In genomic region chr11:969651-970205, GRCh38 we compare ENCODE assay signal across 24 cellular contexts. TPM values are rescaled to one million over a fixed set of nuclear protein-coding genes. Genes with fewer than 3 reads are reported as not detected.
DNase-seq lines count a peak whose midpoint lies in the region; ATAC-seq and TF ChIP-seq lines count a peak whose summit lies in the region.
"Had no signal": no experiment of that assay in that cellular context is flagged by ENCODE, and none has a peak within 500 bp of the region (broad histone marks: within the 10 kb centered on the region; RNA-seq: fewer than 3 reads in every experiment).

No MANE protein-coding gene starts in this region.

- peak overlapping the region; percentile 30 for H3K27ac ChIP-seq in KOPT-K1 (ENCODE audit: low read depth, low read length, poor library complexity, severe bottlenecking)
- H3K27ac ChIP-seq in osteoblast (ENCODE audit: low read depth, low read length) = no peak overlapping the region
- no peak overlapping the region for H3K27ac ChIP-seq in tibial nerve
- H3K27ac ChIP-seq: C4-2B, SK-N-MC, suprapubic skin, uterus had no signal

- no peak for DNase-seq in activated naive CD4-positive, alpha-beta T cell treated with anti-CD3 and anti-CD28 coated beads, Interleukin-2, amount 10 ng/mL, durations not matched to agents 7 days and 5 days
- no peak for DNase-seq in activated naive CD4-positive, alpha-beta T cell (lab: John Stamatoyannopoulos, UW)
- DNase-seq in activated naive CD8-positive, alpha-beta T cell treated with anti-CD3 and anti-CD28 coated beads, Interleukin-2, amount 10 ng/mL, durations not matched to agents 7 days and 5 days = no peak
- DNase-seq in osteoblast (ENCODE audit: insufficient read length, low spot score, missing footprints) (peak; percentile 59), MV-4-11 (lab: John Stamatoyannopoulos, UW) (no peak), tibial nerve (ENCODE audit: low spot score in 2 of 2) (no peak)
- no peak for DNase-seq in NK-92 treated with Interleukin-12 subunit alpha and Interleukin-12 subunit beta, amount 100 ng/mL, for 24 hours (lab: John Stamatoyannopoulos, UW)
- DNase-seq: ACHN, DMS 273 treated with DMSO at 0.1 percent for 48 hours, GOT3, head of caudate nucleus, IMR-90, mesendoderm, NCI-H1436, NCI-H524, nephron progenitor cell, RPMI8226, uterus had no signal

- H3K36me3 Mint-ChIP-seq in activated naive CD4-positive, alpha-beta T cell treated with anti-CD3 and anti-CD28 coated beads, Interleukin-2, amount 10 ng/mL, durations not matched to agents 7 days and 5 days = peaks cover 34% of the 10 kb centered on the region
- peaks cover 15% of the 10 kb centered on the region for H3K36me3 Mint-ChIP-seq in activated naive CD8-positive, alpha-beta T cell treated with anti-CD3 and anti-CD28 coated beads, Interleukin-2, amount 10 ng/mL, durations not matched to agents 7 days and 5 days

- H3K4me1 ChIP-seq in osteoblast (ENCODE audit: insufficient read depth, low read length) (peaks cover 3% of the 10 kb centered on the region), tibial nerve (peaks cover 0 to 29% (median 0%) of the 10 kb centered on the region in 4 donors)
- H3K4me1 ChIP-seq: uterus had no signal

- H3K4me3 Mint-ChIP-seq in activated naive CD4-positive, alpha-beta T cell treated with anti-CD3 and anti-CD28 coated beads, Interleukin-2, amount 10 ng/mL, durations not matched to agents 7 days and 5 days = no peak overlapping the region
- no peak overlapping the region for H3K4me3 Mint-ChIP-seq in activated naive CD8-positive, alpha-beta T cell treated with anti-CD3 and anti-CD28 coated beads, Interleukin-2, amount 10 ng/mL, durations not matched to agents 7 days and 5 days
- H3K4me3 Mint-ChIP-seq: dendritic cell treated with granulocyte-macrophage colony-stimulating factor and Interleukin-4, amounts not matched to agents 40 ng/mL and 50 ng/mL, for 4 days; nephron progenitor cell had no signal

- peaks cover 2% of the 10 kb centered on the region for H3K9me3 ChIP-seq in KOPT-K1 (ENCODE audit: insufficient read depth, low read length, poor library complexity, severe bottlenecking)
- no peaks in the 10 kb centered on the region for H3K9me3 ChIP-seq in osteoblast (ENCODE audit: low read depth, low read length)
- no peaks in the 10 kb centered on the region for H3K9me3 ChIP-seq in tibial nerve
- H3K9me3 ChIP-seq: suprapubic skin, uterus had no signal

- peak overlapping the region; percentile 10 for H3K27ac Mint-ChIP-seq in activated naive CD4-positive, alpha-beta T cell treated with anti-CD3 and anti-CD28 coated beads, Interleukin-2, amount 10 ng/mL, durations not matched to agents 7 days and 5 days
- H3K27ac Mint-ChIP-seq in activated naive CD8-positive, alpha-beta T cell treated with anti-CD3 and anti-CD28 coated beads, Interleukin-2, amount 10 ng/mL, durations not matched to agents 7 days and 5 days = peak overlapping the region; percentile 20
- H3K27ac Mint-ChIP-seq: nephron progenitor cell had no signal

- no peak for ATAC-seq in activated naive CD8-positive, alpha-beta T cell treated with anti-CD3 and anti-CD28 coated beads, Interleukin-2, amount 10 ng/mL, durations not matched to agents 7 days and 5 days (ENCODE audit: low read depth)
- ATAC-seq: sciatic nerve had no signal

- POLR2A ChIA-PET in activated naive CD8-positive, alpha-beta T cell treated with anti-CD3 and anti-CD28 coated beads, Interleukin-2, amount 10 ng/mL, durations not matched to agents 7 days and 5 days (lab: Charles Lee) = no interaction called here

- peaks cover 51% of the 10 kb centered on the region for H4K20me1 ChIP-seq in osteoblast (ENCODE audit: insufficient read depth, low read length)

- H3K4me3 ChIP-seq in osteoblast (ENCODE audit: insufficient read depth, low read length) (no peak overlapping the region), tibial nerve (no peak overlapping the region)
- H3K4me3 ChIP-seq: SK-N-MC, suprapubic skin, uterus had no signal

- WGBS in tibial nerve, 2 donors = 81 to 89% methylated on average over 9 of the region's 9 CpGs

- no peak for TF ChIP-seq EP300 in tibial nerve (IDR thresholded peaks at IDR 0.05)

- TF ChIP-seq CTCF in osteoblast (IDR thresholded peaks at IDR 0.05; ENCODE audit: extremely low read depth, low read depth, low read length) = no peak
- TF ChIP-seq CTCF in tibial nerve (IDR thresholded peaks at IDR 0.05) = no peak

- CTCF ChIA-PET in activated naive CD4-positive, alpha-beta T cell treated with anti-CD3 and anti-CD28 coated beads, Interleukin-2, amount 10 ng/mL, durations not matched to agents 7 days and 5 days (lab: Charles Lee) = no interaction called here

- peaks cover 2% of the 10 kb centered on the region for H3K9me3 Mint-ChIP-seq in activated naive CD4-positive, alpha-beta T cell treated with anti-CD3 and anti-CD28 coated beads, Interleukin-2, amount 10 ng/mL, durations not matched to agents 7 days and 5 days
- H3K9me3 Mint-ChIP-seq in activated naive CD8-positive, alpha-beta T cell treated with anti-CD3 and anti-CD28 coated beads, Interleukin-2, amount 10 ng/mL, durations not matched to agents 7 days and 5 days = peaks cover 2% of the 10 kb centered on the region
- H3K9me3 Mint-ChIP-seq: dendritic cell treated with granulocyte-macrophage colony-stimulating factor and Interleukin-4, amounts not matched to agents 40 ng/mL and 50 ng/mL, for 4 days had no signal

- H3K79me2 ChIP-seq in osteoblast (ENCODE audit: insufficient read depth, low read length) = peaks cover 30% of the 10 kb centered on the region

- peaks cover 18% of the 10 kb centered on the region for H3K36me3 ChIP-seq in KOPT-K1 (ENCODE audit: insufficient read depth, low read length)
- peaks cover 22% of the 10 kb centered on the region for H3K36me3 ChIP-seq in osteoblast (ENCODE audit: insufficient read depth, low read length)
- H3K36me3 ChIP-seq in tibial nerve = peaks cover 0 to 58% (median 22%) of the 10 kb centered on the region in 3 donors
- H3K36me3 ChIP-seq: uterus had no signal

- peaks cover 29% of the 10 kb centered on the region for H3K4me1 Mint-ChIP-seq in activated naive CD4-positive, alpha-beta T cell treated with anti-CD3 and anti-CD28 coated beads, Interleukin-2, amount 10 ng/mL, durations not matched to agents 7 days and 5 days
- peaks cover 23% of the 10 kb centered on the region for H3K4me1 Mint-ChIP-seq in activated naive CD8-positive, alpha-beta T cell treated with anti-CD3 and anti-CD28 coated beads, Interleukin-2, amount 10 ng/mL, durations not matched to agents 7 days and 5 days

- no peak overlapping the region for H2AFZ ChIP-seq in osteoblast (ENCODE audit: low read length)

- H3K27me3 Mint-ChIP-seq in activated naive CD4-positive, alpha-beta T cell treated with anti-CD3 and anti-CD28 coated beads, Interleukin-2, amount 10 ng/mL, durations not matched to agents 7 days and 5 days = no peaks in the 10 kb centered on the region
- H3K27me3 Mint-ChIP-seq in activated naive CD8-positive, alpha-beta T cell treated with anti-CD3 and anti-CD28 coated beads, Interleukin-2, amount 10 ng/mL, durations not matched to agents 7 days and 5 days = no peaks in the 10 kb centered on the region
- H3K27me3 Mint-ChIP-seq: dendritic cell treated with granulocyte-macrophage colony-stimulating factor and Interleukin-4, amounts not matched to agents 40 ng/mL and 50 ng/mL, for 4 days had no signal

- H3K4me2 ChIP-seq in osteoblast (ENCODE audit: insufficient read depth, low read length) = no peak overlapping the region

- no peak for TF ChIP-seq POLR2A in tibial nerve (IDR thresholded peaks at IDR 0.05)

- H3K27me3 ChIP-seq in osteoblast (ENCODE audit: insufficient read depth, low read length) (no peaks in the 10 kb centered on the region), tibial nerve (no peaks in the 10 kb centered on the region)
- H3K27me3 ChIP-seq: suprapubic skin, uterus had no signal

RNA-seq across cellular contexts. Expression of gene AP2A2, which starts 44.1 kb away (rescaled TPM):
- 10 to 100 TPM; 49.1 to 52.1 TPM for total RNA-seq in activated naive CD8-positive, alpha-beta T cell treated with anti-CD3 and anti-CD28 coated beads, Interleukin-2, amount 10 ng/mL, durations not matched to agents 7 days and 5 days
- 48.0 and 50.7 TPM in 2 replicates for total RNA-seq in osteoblast
- 100 to 1,000 TPM in 1 of 4 donors, 10 to 100 TPM in 3; 70.8 to 136 (median 90.3) TPM for total RNA-seq in tibial nerve

RNA-seq across cellular contexts. Expression of gene CHID1, which starts 59.1 kb away (rescaled TPM):
- total RNA-seq in activated naive CD8-positive, alpha-beta T cell treated with anti-CD3 and anti-CD28 coated beads, Interleukin-2, amount 10 ng/mL, durations not matched to agents 7 days and 5 days = 10 to 100 TPM; 39.7 to 47.9 TPM
- total RNA-seq in osteoblast (43.9 and 48.9 TPM in 2 replicates), tibial nerve (10 to 100 TPM; 47.9 to 83.4 (median 65.8) TPM)
